In the genomic region with DNA sequence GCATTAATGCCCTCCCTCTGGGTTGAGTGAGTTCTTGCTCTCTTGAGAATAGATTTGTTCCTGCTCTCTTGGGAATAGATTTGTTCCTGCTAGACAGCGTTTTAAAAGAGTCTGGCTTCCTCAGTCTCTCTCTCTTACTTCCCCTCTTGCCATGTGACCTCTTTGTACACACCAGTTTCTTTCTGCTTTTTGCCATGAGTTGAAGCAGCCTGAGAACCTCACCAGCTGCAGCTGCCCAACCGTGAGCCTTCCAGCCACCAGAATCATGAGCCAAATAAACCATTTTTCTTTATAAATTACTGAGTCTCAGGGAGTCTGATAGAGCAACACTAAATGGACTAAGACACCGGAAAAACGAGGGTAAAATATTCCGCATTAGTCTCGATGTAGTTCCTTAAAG, we compare ENCODE assay signal across 24 cellular contexts.
"Had no signal": no experiment of that assay in that cellular context is flagged by ENCODE, and none has a peak within 500 bp of the region (broad histone marks: within the 10 kb centered on the region; RNA-seq: fewer than 3 reads in every experiment).

No MANE protein-coding gene starts in this region.

- ATAC-seq: Panc1, Right ventricle myocardium inferior had no signal

- H3K27me3 Mint-ChIP-seq: activated CD4-positive, alpha-beta memory T cell treated with anti-CD3 and anti-CD28 coated beads for 36 hours; activated CD4-positive, alpha-beta T cell treated with anti-CD3 and anti-CD28 coated beads, Interleukin-2, amount 10 ng/mL, durations not matched to agents 7 days and 5 days; activated naive CD8-positive, alpha-beta T cell treated with anti-CD3 and anti-CD28 coated beads, Interleukin-2, amount 10 ng/mL, durations not matched to agents 7 days and 5 days had no signal

- H3K4me3 Mint-ChIP-seq: activated CD4-positive, alpha-beta memory T cell treated with anti-CD3 and anti-CD28 coated beads for 36 hours; activated CD4-positive, alpha-beta T cell treated with anti-CD3 and anti-CD28 coated beads, Interleukin-2, amount 10 ng/mL, durations not matched to agents 7 days and 5 days; activated naive CD8-positive, alpha-beta T cell treated with anti-CD3 and anti-CD28 coated beads, Interleukin-2, amount 10 ng/mL, durations not matched to agents 7 days and 5 days had no signal

- H3K4me1 ChIP-seq: adrenal gland had no signal

- DNase-seq: activated CD4-positive, alpha-beta memory T cell treated with anti-CD3 and anti-CD28 coated beads for 36 hours; activated CD4-positive, alpha-beta T cell treated with anti-CD3 and anti-CD28 coated beads, Interleukin-2, amount 10 ng/mL, durations not matched to agents 7 days and 5 days; activated CD4-positive, CD25-positive, alpha-beta regulatory T cell; activated CD8-positive, alpha-beta memory T cell treated with anti-CD3 and anti-CD28 coated beads, Interleukin-2, amount 50 U/mL, for 4 hours; activated naive CD4-positive, alpha-beta T cell treated with anti-CD3 and anti-CD28 coated beads, Interleukin-2, amount 50 U/mL, for 16 hours; activated naive CD8-positive, alpha-beta T cell treated with anti-CD3 and anti-CD28 coated beads, Interleukin-2, amount 10 ng/mL, durations not matched to agents 7 days and 5 days; activated T-cell treated with anti-CD3 and anti-CD28 coated beads, Interleukin-2, amount 50 U/mL, for 1 hour; adrenal gland; anterior cingulate cortex; cerebellar nuclear complex; Karpas-422; NCI-H1092; NCI-H1417 treated with DMSO at 0.1 percent for 48 hours; NCI-H1694; NCI-H2029; NCI-H2107; NCI-H510A treated with DMSO at 0.1 percent for 48 hours; OCI-M1; RPMI8226; T-helper 1 cell had no signal

- H3K36me3 Mint-ChIP-seq: activated CD4-positive, alpha-beta memory T cell treated with anti-CD3 and anti-CD28 coated beads for 36 hours; activated naive CD8-positive, alpha-beta T cell treated with anti-CD3 and anti-CD28 coated beads, Interleukin-2, amount 10 ng/mL, durations not matched to agents 7 days and 5 days had no signal

- H3K27ac Mint-ChIP-seq: activated CD4-positive, alpha-beta memory T cell treated with anti-CD3 and anti-CD28 coated beads for 36 hours; activated CD4-positive, alpha-beta T cell treated with anti-CD3 and anti-CD28 coated beads, Interleukin-2, amount 10 ng/mL, durations not matched to agents 7 days and 5 days; activated naive CD8-positive, alpha-beta T cell treated with anti-CD3 and anti-CD28 coated beads, Interleukin-2, amount 10 ng/mL, durations not matched to agents 7 days and 5 days had no signal

- H3K27me3 ChIP-seq: adrenal gland had no signal

- H3K27ac ChIP-seq: adrenal gland, SK-N-MC, VCaP had no signal

- H3K9me3 ChIP-seq: adrenal gland had no signal

- H3K4me1 Mint-ChIP-seq: activated CD4-positive, alpha-beta T cell treated with anti-CD3 and anti-CD28 coated beads, Interleukin-2, amount 10 ng/mL, durations not matched to agents 7 days and 5 days; activated naive CD8-positive, alpha-beta T cell treated with anti-CD3 and anti-CD28 coated beads, Interleukin-2, amount 10 ng/mL, durations not matched to agents 7 days and 5 days had no signal

- H3K4me3 ChIP-seq: adrenal gland, SK-N-MC had no signal

- H3K36me3 ChIP-seq: adrenal gland had no signal

- H3K9me3 Mint-ChIP-seq: activated CD4-positive, alpha-beta T cell treated with anti-CD3 and anti-CD28 coated beads, Interleukin-2, amount 10 ng/mL, durations not matched to agents 7 days and 5 days; activated naive CD8-positive, alpha-beta T cell treated with anti-CD3 and anti-CD28 coated beads, Interleukin-2, amount 10 ng/mL, durations not matched to agents 7 days and 5 days had no signal
